ENCODE assay signal across 8 cellular contexts in the genomic region with DNA sequence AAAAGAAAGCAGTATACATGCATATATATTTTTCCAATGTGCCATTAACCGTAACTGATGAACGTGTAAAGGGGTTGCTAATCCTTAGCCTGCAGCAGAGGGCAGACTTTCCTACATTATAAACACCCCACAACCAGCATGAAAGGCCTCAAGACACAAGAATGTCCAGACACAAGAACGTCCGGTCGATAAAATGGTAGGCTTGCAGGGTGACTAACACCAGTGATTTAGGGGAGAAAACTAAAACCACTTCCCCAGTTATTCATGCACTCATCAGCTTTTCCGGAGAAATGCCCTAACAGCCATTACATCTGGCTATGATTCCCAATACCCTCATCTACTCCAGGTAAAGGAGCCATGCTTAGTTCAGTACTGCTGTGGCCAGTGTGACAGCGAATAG. TPM values are rescaled to one million over a fixed set of nuclear protein-coding genes. Genes with fewer than 3 reads are reported as not detected.
DNase-seq lines count a peak whose midpoint lies in the region; ATAC-seq and TF ChIP-seq lines count a peak whose summit lies in the region.

No MANE protein-coding gene starts in this region.

- H3K27ac ChIP-seq in dorsolateral prefrontal cortex: no peak overlapping the region

- DNase-seq in GM10266 (ENCODE audit: extremely low spot score): no peak
- DNase-seq in NCI-H748 treated with DMSO at 0.1 percent for 48 hours (lab: John Stamatoyannopoulos, UW): peak; percentile 44
- peak in 2 of 10 donors; percentile 44 to 54 for DNase-seq in dorsolateral prefrontal cortex
- peak in 1 of 3 donors; percentile 16 for DNase-seq in mucosa of descending colon
- no peak for DNase-seq in activated CD4-positive, alpha-beta T cell treated with anti-CD3 and anti-CD28 coated beads, Interleukin-2, amount 50 U/mL, for 48 hours
- no peak for DNase-seq in GM19238 (ENCODE audit: insufficient read length, low spot score)

- H3K4me3 ChIP-seq in dorsolateral prefrontal cortex (no peak overlapping the region), mucosa of descending colon (no peak overlapping the region)

- peak; percentile 6 for TF ChIP-seq CTCF in GM10266 (IDR thresholded peaks at IDR 0.05; ENCODE audit: control insufficient read depth, insufficient read depth, low read depth, missing control alignments)
- TF ChIP-seq CTCF in dorsolateral prefrontal cortex (IDR thresholded peaks at IDR 0.05 in 54 of 56, conservative IDR thresholded peaks at IDR 0.05 in 2 of 56; ENCODE audit: low read depth in 1 of 56, partially characterized antibody in 56 of 56): peak in 55 of 56 donors; percentile 24 to 83 (median 62)
- TF ChIP-seq CTCF in mucosa of descending colon (IDR thresholded peaks at IDR 0.05): no peak

- ATAC-seq in mucosa of descending colon (peak; percentile 42), GM21528 (IDR thresholded peaks at IDR 0.05; ENCODE audit: low FRiP score, unreplicated experiment) (no peak), HG03175 (IDR thresholded peaks at IDR 0.05; ENCODE audit: unreplicated experiment) (no peak)

- intact Hi-C loops in dorsolateral prefrontal cortex (cut with DNase I): loop anchor here in 1 of 2 donors (2.0 kb wide), 1 partner anchor 314 kb away; no protein-coding TSS in a partner anchor
- intact Hi-C loops in mucosa of descending colon (cut with DNase I, micrococcal nuclease): no loop called here

- H3K9me3 ChIP-seq in mucosa of descending colon: no peaks in the 10 kb centered on the region

- no peaks in the 10 kb centered on the region for H3K4me1 ChIP-seq in mucosa of descending colon (ENCODE audit: low read depth)

- H3K36me3 ChIP-seq in mucosa of descending colon (ENCODE audit: low read depth): no peaks in the 10 kb centered on the region

- H3K27me3 ChIP-seq in dorsolateral prefrontal cortex: no peaks in the 10 kb centered on the region

RNA-seq across cellular contexts. Expression of gene LRTM1, which starts 57.4 kb away (rescaled TPM):
- total RNA-seq in dorsolateral prefrontal cortex (under 1 TPM in 2 of 120 experiments, not detected in 118; 0.49 to 0.79 TPM), mucosa of descending colon (not detected)
